ENCODE assay signal across 1 cellular context in genomic region chr4:141563721-141564120, GRCh38.
TF ChIP-seq lines count a peak whose summit lies in the region.

No MANE protein-coding gene starts in this region.

TF ChIP-seq in HepG2, 621 proteins besides CTCF, POLR2A, EP300 and RAD21:
- peak; percentile 61 for TF ChIP-seq ATF7 (IDR thresholded peaks at IDR 0.05)
- TF ChIP-seq ATF7 (CRISPR knock-in tag; IDR thresholded peaks at IDR 0.05), result no peak
- 0 out of 2 replicates have a peak, but pooled peaks have one; percentile 32 for TF ChIP-seq CREB1 (IDR thresholded peaks at IDR 0.05)
- TF ChIP-seq CREB1 (CRISPR knock-in tag; IDR thresholded peaks at IDR 0.05), result no peak
- TF ChIP-seq ASH2L (IDR thresholded peaks at IDR 0.05; ENCODE audit: insufficient read length, low read depth, low read length), result no peak
